8 cellular contexts compared by ENCODE assay signal in genomic region chr2:241102239-241102803, GRCh38. TPM values are rescaled to one million over a fixed set of nuclear protein-coding genes. Genes with fewer than 3 reads are reported as not detected.
DNase-seq lines count a peak whose midpoint lies in the region; ATAC-seq and TF ChIP-seq lines count a peak whose summit lies in the region.

A gene with protein sequence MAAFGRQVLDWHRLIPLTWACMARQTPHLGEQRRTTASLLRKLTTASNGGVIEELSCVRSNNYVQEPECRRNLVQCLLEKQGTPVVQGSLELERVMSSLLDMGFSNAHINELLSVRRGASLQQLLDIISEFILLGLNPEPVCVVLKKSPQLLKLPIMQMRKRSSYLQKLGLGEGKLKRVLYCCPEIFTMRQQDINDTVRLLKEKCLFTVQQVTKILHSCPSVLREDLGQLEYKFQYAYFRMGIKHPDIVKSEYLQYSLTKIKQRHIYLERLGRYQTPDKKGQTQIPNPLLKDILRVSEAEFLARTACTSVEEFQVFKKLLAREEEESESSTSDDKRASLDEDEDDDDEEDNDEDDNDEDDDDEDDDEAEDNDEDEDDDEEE (minus strand): TSS chr2:241102287. CDS start chr2:241102273, 14 bp downstream.

- H3K4me1 ChIP-seq in adrenal gland (replicated peaks in 1 of 2), result peaks cover 8 to 24% of the 10 kb centered on the region in 2 donors
- H3K4me1 ChIP-seq in heart left ventricle, result peaks cover 5 to 26% (median 18%) of the 10 kb centered on the region in 12 donors

- intact Hi-C loops in adrenal gland (cut with DNase I) (no loop called here), heart left ventricle (cut with DNase I) (loop anchor here in 4 of 10 donors (2.0 to 10.0 kb wide), 5 partner anchors 46 to 406 kb away; partner anchors contain the start of genes PASK (in 2 of the 4) and STK25 (in 1 of the 4)), posterior cingulate gyrus (cut with DNase I) (loop anchor here (2.0 kb wide), 1 partner anchor 48 kb away; the partner anchor contains the start of gene PPP1R7)

- peak; percentile 82 for ATAC-seq in HG02623 (IDR thresholded peaks at IDR 0.05; ENCODE audit: unreplicated experiment)
- ATAC-seq in heart left ventricle, result peak; percentile 97 to 100 (median 99)

- no peaks in the 10 kb centered on the region for H3K9me3 Mint-ChIP-seq in type B pancreatic cell

- H3K4me1 Mint-ChIP-seq in type B pancreatic cell (ENCODE audit: unreplicated experiment), result no peaks in the 10 kb centered on the region

- peak; percentile 67 to 89 for TF ChIP-seq POLR2A in adrenal gland (IDR thresholded peaks at IDR 0.05)
- TF ChIP-seq POLR2A in heart left ventricle (IDR thresholded peaks at IDR 0.05), result no peak

- no peaks in the 10 kb centered on the region for H3K27me3 Mint-ChIP-seq in type B pancreatic cell

- H3K9me3 ChIP-seq in adrenal gland (replicated peaks in 1 of 3) (no peaks in the 10 kb centered on the region), heart left ventricle (no peaks in the 10 kb centered on the region)

- H3K4me3 ChIP-seq in GM12865 (ENCODE audit: low read depth, low read length) (peak within 1 kb of the TSS; percentile 98), adrenal gland (peak within 1 kb of the TSS; percentile 68 to 98 (median 89)), heart left ventricle (peak within 1 kb of the TSS; percentile 59 to 99 (median 86))

- WGBS in adrenal gland, 4 donors, result 0 to 1% (median 0%) methylated on average over 16 to 56 of the region's 56 CpGs
- WGBS in heart left ventricle, 4 donors, result 0 to 1% (median 0%) methylated on average over 50 to 56 of the region's 56 CpGs

- H3K36me3 ChIP-seq in adrenal gland (replicated peaks in 1 of 2), result peaks cover 0 to 16% of the 10 kb centered on the region in 2 donors
- peaks cover 0 to 30% (median 24%) of the 10 kb centered on the region in 9 donors for H3K36me3 ChIP-seq in heart left ventricle

- no peak for TF ChIP-seq CTCF in GM12865 (IDR thresholded peaks at IDR 0.05; ENCODE audit: insufficient read depth, low read depth, low read length, missing control alignments)
- TF ChIP-seq CTCF in adrenal gland (IDR thresholded peaks at IDR 0.05), result peak in 1 of 6 experiments; percentile 12
- TF ChIP-seq CTCF in heart left ventricle (IDR thresholded peaks at IDR 0.05), result peak in 1 of 12 donors; percentile 5
- no peak for TF ChIP-seq CTCF in type B pancreatic cell (conservative IDR thresholded peaks at IDR 0.05)

- peak within 1 kb of the TSS; percentile 99 for H3K4me3 Mint-ChIP-seq in type B pancreatic cell

- peak within 1 kb of the TSS; percentile 97 for H3K27ac Mint-ChIP-seq in type B pancreatic cell

- H3K27me3 ChIP-seq in adrenal gland (no peaks in the 10 kb centered on the region), heart left ventricle (no peaks in the 10 kb centered on the region)

- peaks cover 16% of the 10 kb centered on the region for H3K36me3 Mint-ChIP-seq in type B pancreatic cell

- H3K27ac ChIP-seq in adrenal gland (peak within 1 kb of the TSS; percentile 68 to 92 (median 91)), heart left ventricle (peak within 1 kb of the TSS; percentile 68 to 92 (median 85))

- DNase-seq in GM12865 (ENCODE audit: low read depth) (peak; percentile 94), NCI-H1105 treated with DMSO at 0.1 percent for 48 hours (lab: John Stamatoyannopoulos, UW) (peak; percentile 70), T-helper 1 cell (peak; percentile 74 to 90 (median 82)), adrenal gland (peak; percentile 86 to 92 (median 89)), heart left ventricle (peak; percentile 87 to 94 (median 90)), posterior cingulate gyrus (peak; percentile 79 to 98 (median 89)), type B pancreatic cell (ENCODE audit: extremely low spot score, unreplicated experiment) (peak; percentile 90)

RNA-seq across cellular contexts. Expression of the gene that starts here (rescaled TPM):
- total RNA-seq in adrenal gland, result 10 to 100 TPM; 24.6 to 39.2 (median 30.9) TPM
- polyA plus RNA-seq in adrenal gland, result 10 to 100 TPM; 17.4 to 39.0 (median 32.2) TPM
- total RNA-seq in heart left ventricle, result 10 to 100 TPM; 16.4 to 29.1 (median 22.3) TPM
- polyA plus RNA-seq in heart left ventricle, result 10 to 100 TPM; 23.0 to 28.7 TPM
- total RNA-seq in type B pancreatic cell (ENCODE audit: low replicate concordance), result 38.9 and 46.3 TPM in 2 replicates

Comparison
In these comparisons a context has a peak if more than half of its experiments do, and no peak if none do; other contexts are left out.
1. Peak in every context shown above with its lines: DNase-seq, ATAC-seq, H3K4me3 ChIP-seq and H3K27ac ChIP-seq.
2. POLR2A ChIP-seq: peak in adrenal gland (2 of 2); none in heart left ventricle (0 of 2).